Comparison of ENCODE assay signal across 15 cellular contexts in the genomic region with DNA sequence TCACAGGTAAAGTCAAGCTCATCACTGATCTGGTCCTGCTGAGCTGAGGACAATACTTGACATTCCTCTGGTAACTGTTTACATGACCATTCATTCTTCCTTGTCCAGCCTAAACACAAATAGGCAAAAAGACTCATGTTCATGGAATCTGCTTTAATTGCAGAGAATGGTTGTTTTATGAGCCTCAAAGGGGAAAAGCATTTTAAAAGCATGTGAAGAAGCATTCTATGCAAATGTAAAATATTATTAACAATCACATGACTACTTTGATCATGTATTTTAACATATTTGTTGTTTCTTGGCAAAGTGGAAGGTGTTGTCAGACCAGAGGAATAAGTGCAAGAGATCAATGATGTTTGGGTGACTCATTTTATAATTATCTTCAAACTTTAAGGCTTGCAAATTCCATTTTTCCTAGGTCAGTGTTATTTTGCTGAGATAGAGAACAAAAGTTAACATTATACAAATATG.
A peak's percentile ranks its signal among the peaks of the same experiment; 100 is the strongest.
DNase-seq lines count a peak whose midpoint lies in the region; TF ChIP-seq lines count a peak whose summit lies in the region.
"Had no signal": no experiment of that assay in that cellular context is flagged by ENCODE, and none has a peak within 500 bp of the region (broad histone marks: within the 10 kb centered on the region; RNA-seq: fewer than 3 reads in every experiment).

No MANE protein-coding gene starts in this region.

- H3K4me1 ChIP-seq in skeletal muscle satellite cell (ENCODE audit: control insufficient read depth, insufficient read depth, low read length): peaks cover 23% of the 10 kb centered on the region
- peaks cover 24% of the 10 kb centered on the region for H3K4me1 ChIP-seq in CD8-positive, alpha-beta memory T cell (ENCODE audit: insufficient read depth, low read length)

- POLR2A ChIA-PET in CD8-positive, alpha-beta memory T cell (lab: Charles Lee): no interaction called here

- H3K9ac ChIP-seq in skeletal muscle satellite cell (ENCODE audit: low read depth, low read length): peak overlapping the region; percentile 32

- no peaks in the 10 kb centered on the region for H3K9me3 ChIP-seq in skeletal muscle satellite cell (replicated peaks; ENCODE audit: low read length)
- no peaks in the 10 kb centered on the region for H3K9me3 ChIP-seq in CD8-positive, alpha-beta memory T cell (ENCODE audit: low read length)
- H3K9me3 ChIP-seq: MG63 had no signal

- H3K36me3 Mint-ChIP-seq in CD8-positive, alpha-beta memory T cell: peaks cover 0 to 61% (median 13%) of the 10 kb centered on the region in 3 donors

- peak; percentile 35 for DNase-seq in DMS53 (lab: John Stamatoyannopoulos, UW)
- DNase-seq in DMS53 treated with DMSO at 0.1 percent for 48 hours (lab: John Stamatoyannopoulos, UW; ENCODE audit: unreplicated experiment): no peak
- DNase-seq in SW480 (ENCODE audit: low spot score): peak; percentile 47
- peak; percentile 22 for DNase-seq in fibroblast of pulmonary artery (ENCODE audit: low read depth)
- DNase-seq in HT-29 (ENCODE audit: low spot score): no peak
- DNase-seq in NCI-H1694 treated with DMSO at 0.1 percent for 48 hours (lab: John Stamatoyannopoulos, UW): no peak
- no peak for DNase-seq in CD8-positive, alpha-beta memory T cell
- DNase-seq: activated CD4-positive, alpha-beta T cell treated with anti-CD3 and anti-CD28 coated beads, Interleukin-2, amount 10 ng/mL, durations not matched to agents 24 days and 14 days; activated T-cell treated with anti-CD3 and anti-CD28 coated beads, Interleukin-2, amount 50 U/mL, for 4 hours; MG63; NCI-H774 had no signal

- H3K27me3 ChIP-seq in skeletal muscle satellite cell (ENCODE audit: control insufficient read depth, insufficient read depth, low read length): no peaks in the 10 kb centered on the region
- no peaks in the 10 kb centered on the region for H3K27me3 ChIP-seq in CD8-positive, alpha-beta memory T cell (ENCODE audit: insufficient read depth, low read length, poor library complexity, severe bottlenecking)
- H3K27me3 ChIP-seq: MG63 had no signal

- CTCF ChIA-PET in CD8-positive, alpha-beta memory T cell (lab: Charles Lee): interaction anchor here (1.4 kb wide), 1 partner anchor 11 kb away, joined by 3 read pairs; no protein-coding TSS in a partner anchor

- peaks cover 0 to 3% of the 10 kb centered on the region in 2 donors for H3K27me3 Mint-ChIP-seq in CD8-positive, alpha-beta memory T cell
- H3K27me3 Mint-ChIP-seq: activated CD4-positive, alpha-beta T cell treated with anti-CD3 and anti-CD28 coated beads, Interleukin-2, amount 10 ng/mL, durations not matched to agents 24 days and 14 days had no signal

- no peak for TF ChIP-seq CTCF in fibroblast of pulmonary artery (IDR thresholded peaks at IDR 0.05; ENCODE audit: low read length, missing control alignments)

- H3K4me3 ChIP-seq in fibroblast of pulmonary artery (replicated peaks; ENCODE audit: low read depth, low read length) (no peak overlapping the region), skeletal muscle satellite cell (ENCODE audit: low read length) (no peak overlapping the region)
- no peak overlapping the region for H3K4me3 ChIP-seq in CD8-positive, alpha-beta memory T cell (ENCODE audit: low read length)
- H3K4me3 ChIP-seq: lung, MG63 had no signal

- H3K4me2 ChIP-seq in skeletal muscle satellite cell (ENCODE audit: low read length): peak overlapping the region; percentile 5

- H3K9me3 Mint-ChIP-seq in CD8-positive, alpha-beta memory T cell: no peaks in the 10 kb centered on the region
- H3K9me3 Mint-ChIP-seq: activated CD4-positive, alpha-beta T cell treated with anti-CD3 and anti-CD28 coated beads, Interleukin-2, amount 10 ng/mL, durations not matched to agents 24 days and 14 days; activated T-cell treated with anti-CD3 and anti-CD28 coated beads, Interleukin-2, amount 50 U/mL, for 4 hours had no signal

- H3K27ac ChIP-seq in CD8-positive, alpha-beta memory T cell (ENCODE audit: low read depth, low read length): no peak overlapping the region
- H3K27ac ChIP-seq: 22Rv1, RWPE1 had no signal

- no peak overlapping the region for H3K4me3 Mint-ChIP-seq in CD8-positive, alpha-beta memory T cell
- H3K4me3 Mint-ChIP-seq: activated CD4-positive, alpha-beta T cell treated with anti-CD3 and anti-CD28 coated beads, Interleukin-2, amount 10 ng/mL, durations not matched to agents 24 days and 14 days; activated T-cell treated with anti-CD3 and anti-CD28 coated beads, Interleukin-2, amount 50 U/mL, for 4 hours had no signal

- peaks cover 56 to 88% (median 87%) of the 10 kb centered on the region in 3 donors for H3K4me1 Mint-ChIP-seq in CD8-positive, alpha-beta memory T cell

- no peaks in the 10 kb centered on the region for H3K36me3 ChIP-seq in skeletal muscle satellite cell (ENCODE audit: insufficient read depth, low read length)
- H3K36me3 ChIP-seq in CD8-positive, alpha-beta memory T cell (ENCODE audit: insufficient read depth, low read length): peaks cover 6% of the 10 kb centered on the region
- H3K36me3 ChIP-seq: MG63 had no signal

- H3K27ac Mint-ChIP-seq in CD8-positive, alpha-beta memory T cell: no peak overlapping the region
- H3K27ac Mint-ChIP-seq: activated CD4-positive, alpha-beta T cell treated with anti-CD3 and anti-CD28 coated beads, Interleukin-2, amount 10 ng/mL, durations not matched to agents 24 days and 14 days had no signal

Comparison
In these comparisons a context has a peak if more than half of its experiments do, and no peak if none do; other contexts are left out.
1. DNase-seq: peak in DMS53 (single experiment), SW480 (single experiment) and fibroblast of pulmonary artery (single experiment); none in DMS53 treated with DMSO at 0.1 percent for 48 hours (single experiment), HT-29 (single experiment), NCI-H1694 treated with DMSO at 0.1 percent for 48 hours (single experiment) and CD8-positive, alpha-beta memory T cell (0 of 5).